ENCODE assay signal across 1 cellular context in genomic region chr1:116288201-116288598, GRCh38.
TF ChIP-seq lines count a peak whose summit lies in the region.

No MANE protein-coding gene starts in this region.

TF ChIP-seq in GM12878, 131 proteins besides CTCF, POLR2A, EP300 and RAD21 (continued from another document):
- TF ChIP-seq PBX3 (IDR thresholded peaks at IDR 0.05; ENCODE audit: insufficient replicate concordance, low read depth, low read length) (peak; percentile 74), ETV6 (conservative IDR thresholded peaks at IDR 0.05 in 1 of 2, IDR thresholded peaks at IDR 0.05 in 1 of 2; ENCODE audit: borderline replicate concordance in 1 of 2, low read depth in 1 of 2) (no peak), IRF5 (IDR thresholded peaks at IDR 0.05; ENCODE audit: borderline replicate concordance) (no peak), CUX1 (IDR thresholded peaks at IDR 0.05; ENCODE audit: insufficient replicate concordance, low read depth, low read length) (peak; percentile 49), ELK1 (IDR thresholded peaks at IDR 0.05; ENCODE audit: low read depth, low read length) (no peak), TCF7 (IDR thresholded peaks at IDR 0.05; ENCODE audit: borderline replicate concordance) (no peak), STAT1 (conservative IDR thresholded peaks at IDR 0.05) (no peak), HCFC1 (IDR thresholded peaks at IDR 0.05; ENCODE audit: low read length) (no peak), RELA (IDR thresholded peaks at IDR 0.05; ENCODE audit: borderline replicate concordance, partially characterized antibody) (no peak), ZNF217 (IDR thresholded peaks at IDR 0.05) (no peak), ATF2 (IDR thresholded peaks at IDR 0.05; ENCODE audit: low read length) (no peak), ASH2L (IDR thresholded peaks at IDR 0.05; ENCODE audit: borderline replicate concordance, low read depth) (no peak), HDAC6 (IDR thresholded peaks at IDR 0.05; ENCODE audit: unreplicated experiment) (no peak), ZNF24 (IDR thresholded peaks at IDR 0.05) (no peak), USF1 (IDR thresholded peaks at IDR 0.05; ENCODE audit: borderline replicate concordance, extremely low read length, insufficient read depth, low read depth, low read length) (no peak), TCF3 (IDR thresholded peaks at IDR 0.05; ENCODE audit: borderline replicate concordance, insufficient read depth, low read depth, low read length) (peak; percentile 61; the same call in 1 of the 2 replicates), TBL1XR1 (IDR thresholded peaks at IDR 0.05; ENCODE audit: low read depth, low read length) (no peak), PML (IDR thresholded peaks at IDR 0.05; ENCODE audit: low read length) (no peak), TARDBP (IDR thresholded peaks at IDR 0.05; ENCODE audit: borderline replicate concordance) (no peak), RAD51 (IDR thresholded peaks at IDR 0.05) (no peak), CHD1 (IDR thresholded peaks at IDR 0.05; ENCODE audit: low read depth, low read length) (no peak), CEBPZ (IDR thresholded peaks at IDR 0.05; ENCODE audit: low read depth, low read length) (no peak), RB1 (IDR thresholded peaks at IDR 0.05; ENCODE audit: borderline replicate concordance) (no peak), SP1 (IDR thresholded peaks at IDR 0.05; ENCODE audit: low read depth, low read length) (no peak), GABPA (IDR thresholded peaks at IDR 0.05; ENCODE audit: low read depth) (no peak), YY1 (IDR thresholded peaks at IDR 0.05; ENCODE audit: low read depth, low read length) (no peak), EED (IDR thresholded peaks at IDR 0.05; ENCODE audit: low read depth) (no peak), ZNF687 (IDR thresholded peaks at IDR 0.05) (no peak), SMAD1 (IDR thresholded peaks at IDR 0.05; ENCODE audit: low read depth, partially characterized antibody) (no peak), EGR1 (IDR thresholded peaks at IDR 0.05; ENCODE audit: borderline replicate concordance in 1 of 2, low read depth in 2 of 2, low read length in 2 of 2) (no peak), SUZ12 (IDR thresholded peaks at IDR 0.05; ENCODE audit: unreplicated experiment) (no peak), FOXK2 (IDR thresholded peaks at IDR 0.05) (no peak)
